In genomic region chr22:19942071-19942885, GRCh38 we compare ENCODE assay signal across 8 cellular contexts. TPM values are rescaled to one million over a fixed set of nuclear protein-coding genes. Genes with fewer than 3 reads are reported as not detected.
DNase-seq lines count a peak whose midpoint lies in the region; ATAC-seq and TF ChIP-seq lines count a peak whose summit lies in the region.

No MANE protein-coding gene starts in this region.

- H3K4me3 ChIP-seq in ascending aorta: peak overlapping the region; percentile 79 to 80
- peak overlapping the region; percentile 35 for H3K4me3 ChIP-seq in iPS-11a (ENCODE audit: low read depth, low read length)

- peaks cover 0 to 4% of the 10 kb centered on the region in 2 donors for H3K36me3 ChIP-seq in ascending aorta

- H3K27ac ChIP-seq in ascending aorta: peak overlapping the region; percentile 96 to 98

- TF ChIP-seq CTCF in ascending aorta (IDR thresholded peaks at IDR 0.05): no peak

- no peaks in the 10 kb centered on the region for H3K27me3 ChIP-seq in ascending aorta

- H3K9me3 ChIP-seq in ascending aorta: no peaks in the 10 kb centered on the region

- peak; percentile 87 for ATAC-seq in sciatic nerve

- intact Hi-C loops in ascending aorta (cut with DNase I) (no loop called here), sciatic nerve (cut with DNase I) (no loop called here)

- peaks cover 15 to 34% of the 10 kb centered on the region in 2 donors for H3K4me1 ChIP-seq in ascending aorta

- DNase-seq in activated naive CD4-positive, alpha-beta T cell treated with Interleukin-2 at 50 U/mL for 16 hours: peak; percentile 15
- DNase-seq in activated naive CD4-positive, alpha-beta T cell treated with anti-CD3 and anti-CD28 coated beads, Interleukin-2, amount 50 U/mL, for 16 hours: no peak
- DNase-seq in NCI-H226 (peak; percentile 20), ascending aorta (ENCODE audit: low spot score in 2 of 2) (peak in 1 of 2 donors; percentile 77), sciatic nerve (ENCODE audit: low spot score) (no peak), HPDE6-E6E7 (ENCODE audit: extremely low spot score) (no peak), NCI-H774 (lab: John Stamatoyannopoulos, UW) (no peak)

RNA-seq across cellular contexts. Expression of gene TXNRD2, which starts 0.7 kb away (rescaled TPM):
- total RNA-seq in ascending aorta (46.0 TPM), sciatic nerve (33.9 TPM)

RNA-seq across cellular contexts. Expression of gene COMT, which starts 0.7 kb away (rescaled TPM):
- total RNA-seq in ascending aorta (150 TPM), sciatic nerve (155 TPM)

Comparison
In these comparisons a context has a peak if more than half of its experiments do, and no peak if none do; other contexts are left out.
1. DNase-seq: peak in activated naive CD4-positive, alpha-beta T cell treated with Interleukin-2 at 50 U/mL for 16 hours (single experiment) and NCI-H226 (single experiment); none in activated naive CD4-positive, alpha-beta T cell treated with anti-CD3 and anti-CD28 coated beads, Interleukin-2, amount 50 U/mL, for 16 hours (single experiment), sciatic nerve (single experiment), HPDE6-E6E7 (single experiment) and NCI-H774 (single experiment).